27 cellular contexts compared by ENCODE assay signal in genomic region chr11:125226701-125227100, GRCh38.
"Had no signal": no experiment of that assay in that cellular context is flagged by ENCODE, and none has a peak within 500 bp of the region (broad histone marks: within the 10 kb centered on the region; RNA-seq: fewer than 3 reads in every experiment).

No MANE protein-coding gene starts in this region.

- H3K36me3 ChIP-seq: esophagus muscularis mucosa, gastroesophageal sphincter, ovary, sigmoid colon, stomach, tibial artery had no signal

- H3K4me3 Mint-ChIP-seq: immature natural killer cell; naive thymus-derived CD4-positive, alpha-beta T cell; nephron progenitor cell; stimulated activated effector memory CD8-positive, alpha-beta T cell treated with anti-CD3 and anti-CD28 coated beads, Interleukin-12 subunit alpha, Interleukin-12 subunit beta, amount 100 ng/mL, for 72 hours; type B pancreatic cell had no signal

- H3K36me3 Mint-ChIP-seq: immature natural killer cell; naive thymus-derived CD4-positive, alpha-beta T cell; stimulated activated effector memory CD8-positive, alpha-beta T cell treated with anti-CD3 and anti-CD28 coated beads, Interleukin-12 subunit alpha, Interleukin-12 subunit beta, amount 100 ng/mL, for 72 hours; type B pancreatic cell had no signal

- ATAC-seq: foreskin keratinocyte; gastroesophageal sphincter; naive thymus-derived CD4-positive, alpha-beta T cell; stimulated activated effector memory CD8-positive, alpha-beta T cell treated with anti-CD3 and anti-CD28 coated beads, Interleukin-12 subunit alpha, Interleukin-12 subunit beta, amount 100 ng/mL, for 72 hours had no signal

- H3K9me3 Mint-ChIP-seq: immature natural killer cell; naive thymus-derived CD4-positive, alpha-beta T cell; nephron progenitor cell; stimulated activated effector memory CD8-positive, alpha-beta T cell treated with anti-CD3 and anti-CD28 coated beads, Interleukin-12 subunit alpha, Interleukin-12 subunit beta, amount 100 ng/mL, for 72 hours; type B pancreatic cell had no signal

- H3K27ac ChIP-seq: coronary artery, esophagus muscularis mucosa, foreskin keratinocyte, gastroesophageal sphincter, ovary, sigmoid colon, stomach, testis, tibial artery had no signal

- H3K4me1 Mint-ChIP-seq: immature natural killer cell; naive thymus-derived CD4-positive, alpha-beta T cell; stimulated activated effector memory CD8-positive, alpha-beta T cell treated with anti-CD3 and anti-CD28 coated beads, Interleukin-12 subunit alpha, Interleukin-12 subunit beta, amount 100 ng/mL, for 72 hours had no signal

- H3K4me3 ChIP-seq: coronary artery, esophagus muscularis mucosa, gastroesophageal sphincter, ovary, sigmoid colon, stomach, testis, tibial artery had no signal

- DNase-seq: dermis blood vessel endothelial cell; effector memory CD4-positive, alpha-beta T cell; foreskin keratinocyte; glutamatergic neuron; hypothalamus; immature natural killer cell; islet precursor cell; kidney glomerular epithelial cell; mesendoderm; midbrain; naive thymus-derived CD4-positive, alpha-beta T cell; nephron progenitor cell; occipital lobe; ovary; retina; sigmoid colon; stimulated activated CD4-positive, alpha-beta T cell treated with anti-CD3 and anti-CD28 coated beads, Interleukin-2, amount 100 ng/mL, for 24 hours; stimulated activated CD4-positive, alpha-beta T cell treated with anti-CD3 and anti-CD28 coated beads, Interleukin-4, amount 100 ng/mL, for 24 hours; stimulated activated naive CD4-positive, alpha-beta T cell treated with Interleukin-2 at 50 U/mL for 16 hours; stomach; testis; tibial artery had no signal

- H3K9me3 ChIP-seq: esophagus muscularis mucosa, gastroesophageal sphincter, ovary, sigmoid colon, stomach, testis, tibial artery had no signal

- H3K27me3 ChIP-seq: esophagus muscularis mucosa, gastroesophageal sphincter, ovary, sigmoid colon, stomach, testis, tibial artery had no signal

- H3K4me1 ChIP-seq: foreskin keratinocyte, tibial artery had no signal

- H3K27ac Mint-ChIP-seq: immature natural killer cell; naive thymus-derived CD4-positive, alpha-beta T cell; nephron progenitor cell; stimulated activated effector memory CD8-positive, alpha-beta T cell treated with anti-CD3 and anti-CD28 coated beads, Interleukin-12 subunit alpha, Interleukin-12 subunit beta, amount 100 ng/mL, for 72 hours; type B pancreatic cell had no signal
